ENCODE assay signal across 15 cellular contexts in genomic region chr20:49324306-49324705, GRCh38. TPM values are rescaled to one million over a fixed set of nuclear protein-coding genes. Genes with fewer than 3 reads are reported as not detected.
A peak's percentile ranks its signal among the peaks of the same experiment; 100 is the strongest.
DNase-seq lines count a peak whose midpoint lies in the region; ATAC-seq and TF ChIP-seq lines count a peak whose summit lies in the region.
"Had no signal": no experiment of that assay in that cellular context is flagged by ENCODE, and none has a peak within 500 bp of the region (broad histone marks: within the 10 kb centered on the region; RNA-seq: fewer than 3 reads in every experiment).

No MANE protein-coding gene starts in this region.

- H3K27me3 Mint-ChIP-seq in activated naive CD8-positive, alpha-beta T cell = peaks cover 14% of the 10 kb centered on the region
- peaks cover 28% of the 10 kb centered on the region for H3K27me3 Mint-ChIP-seq in activated naive CD8-positive, alpha-beta T cell treated with anti-CD3 and anti-CD28 coated beads for 36 hours
- H3K27me3 Mint-ChIP-seq in WTC11 (ENCODE audit: low read depth) = peaks cover 16% of the 10 kb centered on the region

- H3K4me3 ChIP-seq in lower lobe of right lung (no peak overlapping the region), uterus (no peak overlapping the region)
- H3K4me3 ChIP-seq: gastrocnemius medialis had no signal

- H3K27me3 ChIP-seq in lower lobe of right lung (ENCODE audit: low read depth) (peaks cover 29% of the 10 kb centered on the region), uterus (no peaks in the 10 kb centered on the region)

- no peaks in the 10 kb centered on the region for H3K36me3 Mint-ChIP-seq in activated naive CD8-positive, alpha-beta T cell
- H3K36me3 Mint-ChIP-seq in activated naive CD8-positive, alpha-beta T cell treated with anti-CD3 and anti-CD28 coated beads for 36 hours = no peaks in the 10 kb centered on the region
- no peaks in the 10 kb centered on the region for H3K36me3 Mint-ChIP-seq in WTC11
- H3K36me3 Mint-ChIP-seq: CD8-positive, alpha-beta memory T cell; memory B cell had no signal

- no peak for ATAC-seq in lower lobe of right lung
- ATAC-seq in GM21526 (IDR thresholded peaks at IDR 0.05; ENCODE audit: low FRiP score, unreplicated experiment) = no peak
- ATAC-seq in WTC11 = no peak
- no peak for ATAC-seq in HG03432 (IDR thresholded peaks at IDR 0.05; ENCODE audit: unreplicated experiment)
- ATAC-seq: gastrocnemius medialis had no signal

- H3K9me3 ChIP-seq in lower lobe of right lung = no peaks in the 10 kb centered on the region
- no peaks in the 10 kb centered on the region for H3K9me3 ChIP-seq in uterus
- H3K9me3 ChIP-seq: gastrocnemius medialis had no signal

- TF ChIP-seq CTCF in VCaP (conservative IDR thresholded peaks at IDR 0.05) = no peak
- TF ChIP-seq CTCF in lower lobe of right lung (IDR thresholded peaks at IDR 0.05) = no peak
- no peak for TF ChIP-seq CTCF in uterus (IDR thresholded peaks at IDR 0.05)
- no peak for TF ChIP-seq CTCF in WTC11 (IDR thresholded peaks at IDR 0.05)

- DNase-seq in activated naive CD8-positive, alpha-beta T cell treated with anti-CD3 and anti-CD28 coated beads for 36 hours = no peak
- DNase-seq in lower lobe of right lung (no peak), uterus (no peak), WTC11 (ENCODE audit: low spot score) (no peak)
- DNase-seq: caudate nucleus, DMS79, gastrocnemius medialis, NCI-H526 treated with DMSO at 0.1 percent for 48 hours had no signal

- H3K36me3 ChIP-seq in lower lobe of right lung (no peaks in the 10 kb centered on the region), uterus (no peaks in the 10 kb centered on the region)
- H3K36me3 ChIP-seq: gastrocnemius medialis had no signal

- H3K4me1 Mint-ChIP-seq in activated naive CD8-positive, alpha-beta T cell (ENCODE audit: low read depth) = peaks cover 25% of the 10 kb centered on the region
- H3K4me1 Mint-ChIP-seq in activated naive CD8-positive, alpha-beta T cell treated with anti-CD3 and anti-CD28 coated beads for 36 hours = peaks cover 12% of the 10 kb centered on the region
- peaks cover 27% of the 10 kb centered on the region for H3K4me1 Mint-ChIP-seq in WTC11

- CTCF ChIA-PET in WTC11 (lab: Charles Lee) = interaction anchor here (0.6 to 1.0 kb wide), 2 partner anchors 78 to 105 kb away, joined by 3 read pairs; partner anchors contain the start of gene DDX27

- H3K27ac ChIP-seq in VCaP (peak overlapping the region; percentile 43), lower lobe of right lung (peak overlapping the region; percentile 31), uterus (no peak overlapping the region)
- H3K27ac ChIP-seq: gastrocnemius medialis had no signal

- peak overlapping the region; percentile 47 for H3K27ac Mint-ChIP-seq in activated naive CD8-positive, alpha-beta T cell
- H3K27ac Mint-ChIP-seq in activated naive CD8-positive, alpha-beta T cell treated with anti-CD3 and anti-CD28 coated beads for 36 hours = no peak overlapping the region
- H3K27ac Mint-ChIP-seq in WTC11 = no peak overlapping the region
- H3K27ac Mint-ChIP-seq: memory B cell had no signal

- no peaks in the 10 kb centered on the region for H3K9me3 Mint-ChIP-seq in activated naive CD8-positive, alpha-beta T cell (ENCODE audit: low read depth)
- H3K9me3 Mint-ChIP-seq in activated naive CD8-positive, alpha-beta T cell treated with anti-CD3 and anti-CD28 coated beads for 36 hours = no peaks in the 10 kb centered on the region
- H3K9me3 Mint-ChIP-seq in WTC11 = no peaks in the 10 kb centered on the region
- H3K9me3 Mint-ChIP-seq: CD8-positive, alpha-beta memory T cell; memory B cell; nephron had no signal

- intact Hi-C loops in lower lobe of right lung (cut with DNase I) = no loop called here
- intact Hi-C loops in uterus (cut with DNase I; ENCODE audit: low total_unique reads) = no loop called here

- no peak overlapping the region for H3K4me3 Mint-ChIP-seq in activated naive CD8-positive, alpha-beta T cell
- H3K4me3 Mint-ChIP-seq in activated naive CD8-positive, alpha-beta T cell treated with anti-CD3 and anti-CD28 coated beads for 36 hours = no peak overlapping the region
- no peak overlapping the region for H3K4me3 Mint-ChIP-seq in WTC11
- H3K4me3 Mint-ChIP-seq: memory B cell, nephron had no signal

- H3K4me1 ChIP-seq in lower lobe of right lung (peaks cover 9% of the 10 kb centered on the region), uterus (no peaks in the 10 kb centered on the region)

- TF ChIP-seq POLR2A in uterus (IDR thresholded peaks at IDR 0.05) = no peak

- POLR2A ChIA-PET in WTC11 (lab: Charles Lee) = no interaction called here

TF ChIP-seq in WTC11, 78 proteins besides CTCF, POLR2A, EP300 and RAD21 (continues in another document):
- TF ChIP-seq ZBTB43 (CRISPR knock-in tag; IDR thresholded peaks at IDR 0.05) (no peak), CREM (CRISPR knock-in tag; IDR thresholded peaks at IDR 0.05) (no peak), FOXP4 (CRISPR knock-in tag; IDR thresholded peaks at IDR 0.05) (no peak), IRF1 (CRISPR knock-in tag; IDR thresholded peaks at IDR 0.05) (no peak), ZMAT4 (CRISPR knock-in tag; IDR thresholded peaks at IDR 0.05) (no peak), AFF4 (CRISPR knock-in tag; IDR thresholded peaks at IDR 0.05; ENCODE audit: borderline replicate concordance) (no peak), JAZF1 (CRISPR knock-in tag; IDR thresholded peaks at IDR 0.05) (no peak)

RNA-seq across cellular contexts. Expression of gene ZNFX1, which starts 46.4 kb away (rescaled TPM):
- total RNA-seq in activated naive CD8-positive, alpha-beta T cell treated with anti-CD3 and anti-CD28 coated beads for 36 hours = 10 to 100 TPM; 45.8 to 48.0 TPM
- 53.9 TPM for total RNA-seq in lower lobe of right lung
- 10 to 100 TPM; 20.0 to 46.2 (median 26.3) TPM for total RNA-seq in uterus
- 8.0 to 11.0 TPM (median 9.1 TPM) in 3 replicates for total RNA-seq in WTC11 (2021)

Comparison
In these comparisons a context has a peak if more than half of its experiments do, and no peak if none do; other contexts are left out.
1. H3K27ac ChIP-seq: peak in VCaP (single experiment) and lower lobe of right lung (single experiment); none in uterus (0 of 2).